Comparison of ENCODE assay signal across 14 cellular contexts in the genomic region with DNA sequence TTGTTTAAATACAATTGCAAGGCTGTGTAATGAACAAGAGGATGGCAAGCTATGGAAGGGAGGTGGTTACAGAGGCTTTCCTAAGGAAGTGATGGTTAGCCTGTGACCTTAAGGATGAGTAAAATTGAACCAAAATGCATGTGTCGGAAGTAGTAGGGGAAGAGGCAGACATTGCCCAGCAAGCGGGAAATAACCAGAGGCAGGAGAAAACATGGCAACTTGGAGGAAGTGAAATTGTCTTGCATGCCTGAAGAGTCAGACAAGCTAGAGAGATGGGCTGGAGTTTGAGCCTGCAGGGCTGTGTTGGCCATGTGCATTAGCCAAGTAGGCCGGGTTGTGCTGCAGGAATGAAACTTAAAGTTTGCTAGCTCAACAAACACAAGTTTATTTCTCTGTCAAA.
A peak's percentile ranks its signal among the peaks of the same experiment; 100 is the strongest.
DNase-seq lines count a peak whose midpoint lies in the region; ATAC-seq and TF ChIP-seq lines count a peak whose summit lies in the region.
"Had no signal": no experiment of that assay in that cellular context is flagged by ENCODE, and none has a peak within 500 bp of the region (broad histone marks: within the 10 kb centered on the region; RNA-seq: fewer than 3 reads in every experiment).

No MANE protein-coding gene starts in this region.

- DNase-seq in GM10248 (ENCODE audit: extremely low spot score) (peak; percentile 32), NCI-H2107 treated with DMSO at 0.1 percent for 48 hours (lab: John Stamatoyannopoulos, UW; ENCODE audit: unreplicated experiment) (no peak), ascending aorta (ENCODE audit: low spot score in 2 of 2) (no peak), NCI-H69 (lab: John Stamatoyannopoulos, UW) (no peak), cortex of kidney (lab: John Stamatoyannopoulos, UW) (no peak)
- DNase-seq: activated T-cell treated with anti-CD3 and anti-CD28 coated beads, Interleukin-2, amount 50 U/mL, for 1 hour; NCI-H1105; stimulated activated CD4-positive, alpha-beta T cell treated with anti-CD3 and anti-CD28 coated beads, Interleukin-15, amount 100 ng/mL, for 24 hours; stimulated activated naive CD4-positive, alpha-beta T cell had no signal

- no peaks in the 10 kb centered on the region for H3K36me3 ChIP-seq in ascending aorta
- H3K36me3 ChIP-seq: cardiac muscle cell, neutrophil had no signal

- H3K4me3 ChIP-seq in ascending aorta: no peak overlapping the region
- H3K4me3 ChIP-seq: cardiac muscle cell had no signal

- intact Hi-C loops in ascending aorta (cut with DNase I): no loop called here

- H3K9me3 ChIP-seq in ascending aorta: no peaks in the 10 kb centered on the region
- H3K9me3 ChIP-seq: neutrophil had no signal

- H3K27ac ChIP-seq in ascending aorta: no peak overlapping the region
- H3K27ac ChIP-seq: cardiac muscle cell, neutrophil had no signal

- ATAC-seq in GM19372 (IDR thresholded peaks at IDR 0.05; ENCODE audit: low read depth, unreplicated experiment) (peak; percentile 66), HG02798 (IDR thresholded peaks at IDR 0.05; ENCODE audit: poor library complexity, unreplicated experiment) (peak; percentile 78), HG03520 (IDR thresholded peaks at IDR 0.05; ENCODE audit: unreplicated experiment) (peak; percentile 66)

- H3K27me3 ChIP-seq in ascending aorta: no peaks in the 10 kb centered on the region
- H3K27me3 ChIP-seq: cardiac muscle cell, neutrophil had no signal

- CTCF ChIA-PET in GM10248 (lab: Yijun Ruan, JAX): interaction anchor here (1.0 to 3.5 kb wide), 7 partner anchors 13 to 28 kb away, joined by 3 to 18 read pairs (median 4); no protein-coding TSS in a partner anchor

- TF ChIP-seq CTCF in GM10248 (IDR thresholded peaks at IDR 0.05; ENCODE audit: control extremely low read depth, extremely low read depth, low read depth, missing control alignments) (no peak), ascending aorta (IDR thresholded peaks at IDR 0.05) (no peak)

- POLR2A ChIA-PET in GM10248 (lab: Yijun Ruan, JAX): interaction anchor here (0.6 to 1.0 kb wide), 3 partner anchors 43 to 314 kb away, joined by 3 to 4 read pairs (median 3); partner anchors contain the start of gene BTG1

- H3K4me1 ChIP-seq in ascending aorta: peaks cover 0 to 4% of the 10 kb centered on the region in 2 donors
